Comparison of ENCODE assay signal across 9 cellular contexts in the genomic region with DNA sequence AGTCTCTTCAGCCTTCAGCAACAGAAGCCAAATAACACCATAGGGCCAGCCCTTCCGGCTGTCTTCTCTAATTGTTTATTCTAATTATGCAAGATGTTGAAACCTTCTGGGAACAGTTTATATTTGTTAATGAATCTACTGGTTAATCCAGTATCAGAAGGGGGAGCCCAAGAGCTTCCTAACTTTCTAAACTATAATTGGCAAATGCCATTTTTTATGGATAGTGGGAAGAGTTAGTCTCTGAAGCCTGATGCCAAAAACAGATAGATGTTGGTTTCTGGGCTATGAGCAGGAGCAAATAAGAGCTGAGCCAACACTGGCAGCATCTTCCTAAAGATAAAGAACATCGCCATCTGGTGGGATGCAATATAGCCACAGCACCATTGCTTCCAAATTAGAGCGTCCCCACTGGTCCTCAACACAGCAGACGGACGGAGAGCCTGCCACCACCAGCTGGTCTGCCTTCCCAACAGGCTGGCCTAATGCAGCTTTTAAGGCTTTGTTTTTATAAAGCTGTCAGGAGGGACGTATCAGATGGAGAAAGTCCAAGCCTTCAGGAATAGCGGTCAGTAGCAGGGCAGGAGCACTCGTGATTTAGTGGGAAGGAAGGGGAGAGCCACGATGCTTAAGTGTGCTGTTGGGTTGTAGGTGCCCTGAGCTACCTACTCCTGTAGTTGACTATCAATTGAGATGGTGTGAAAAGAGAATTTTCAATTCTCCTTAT.
DNase-seq lines count a peak whose midpoint lies in the region; ATAC-seq and TF ChIP-seq lines count a peak whose summit lies in the region.
"Had no signal": no experiment of that assay in that cellular context is flagged by ENCODE, and none has a peak within 500 bp of the region (broad histone marks: within the 10 kb centered on the region; RNA-seq: fewer than 3 reads in every experiment).

No MANE protein-coding gene starts in this region.

- H3K4me3 ChIP-seq in astrocyte of the cerebellum (ENCODE audit: low read depth, low read length) (no peak overlapping the region), stomach (no peak overlapping the region)
- H3K4me3 ChIP-seq: skin epidermis had no signal

- intact Hi-C loops in stomach (cut with DNase I; ENCODE audit: low total_unique reads): no loop called here

- H3K27ac ChIP-seq in stomach: peak overlapping the region in 2 of 5 donors; percentile 40 to 59
- H3K27ac ChIP-seq: skin epidermis had no signal

- no peak for TF ChIP-seq EP300 in stomach (IDR thresholded peaks at IDR 0.05)

- H3K9me3 ChIP-seq in stomach: no peaks in the 10 kb centered on the region

- in situ Hi-C loops in astrocyte of the cerebellum (cut with HindIII; ENCODE audit: low sequenced_read_pairs): no loop called here

- no peaks in the 10 kb centered on the region for H3K27me3 ChIP-seq in stomach

- peaks cover 0 to 17% (median 7%) of the 10 kb centered on the region in 4 donors for H3K4me1 ChIP-seq in stomach

- peaks cover 6 to 57% (median 40%) of the 10 kb centered on the region in 4 donors for H3K36me3 ChIP-seq in stomach

- peak; percentile 11 for DNase-seq in CMK (ENCODE audit: low read depth)
- peak; percentile 88 for DNase-seq in NCI-H2227 (lab: John Stamatoyannopoulos, UW; ENCODE audit: unreplicated experiment)
- DNase-seq in astrocyte of the cerebellum (ENCODE audit: low read depth): no peak
- DNase-seq in iPS DF 19.7 (ENCODE audit: low read depth, low spot score): peak; percentile 52
- no peak for DNase-seq in stomach
- no peak for DNase-seq in T-helper 9 cell

- no peak for TF ChIP-seq POLR2A in stomach (IDR thresholded peaks at IDR 0.05)

- ATAC-seq in GM21526 (IDR thresholded peaks at IDR 0.05; ENCODE audit: low FRiP score, unreplicated experiment) (peak; percentile 80), HG03095 (IDR thresholded peaks at IDR 0.05; ENCODE audit: unreplicated experiment) (no peak)

- peak; percentile 69 for TF ChIP-seq CTCF in astrocyte of the cerebellum (IDR thresholded peaks at IDR 0.05; ENCODE audit: low read depth, low read length, missing control alignments)
- peak in 4 of 7 experiments; percentile 12 to 18 (median 14) for TF ChIP-seq CTCF in stomach (IDR thresholded peaks at IDR 0.05)

- WGBS in stomach, 5 donors: 47 to 63% (median 55%) methylated on average over 9 of the region's 9 CpGs

Comparison
In these comparisons a context has a peak if more than half of its experiments do, and no peak if none do; other contexts are left out.
1. DNase-seq: peak in CMK (single experiment), NCI-H2227 (single experiment) and iPS DF 19.7 (single experiment); none in astrocyte of the cerebellum (single experiment), stomach (single experiment) and T-helper 9 cell (single experiment).